In the genomic region with DNA sequence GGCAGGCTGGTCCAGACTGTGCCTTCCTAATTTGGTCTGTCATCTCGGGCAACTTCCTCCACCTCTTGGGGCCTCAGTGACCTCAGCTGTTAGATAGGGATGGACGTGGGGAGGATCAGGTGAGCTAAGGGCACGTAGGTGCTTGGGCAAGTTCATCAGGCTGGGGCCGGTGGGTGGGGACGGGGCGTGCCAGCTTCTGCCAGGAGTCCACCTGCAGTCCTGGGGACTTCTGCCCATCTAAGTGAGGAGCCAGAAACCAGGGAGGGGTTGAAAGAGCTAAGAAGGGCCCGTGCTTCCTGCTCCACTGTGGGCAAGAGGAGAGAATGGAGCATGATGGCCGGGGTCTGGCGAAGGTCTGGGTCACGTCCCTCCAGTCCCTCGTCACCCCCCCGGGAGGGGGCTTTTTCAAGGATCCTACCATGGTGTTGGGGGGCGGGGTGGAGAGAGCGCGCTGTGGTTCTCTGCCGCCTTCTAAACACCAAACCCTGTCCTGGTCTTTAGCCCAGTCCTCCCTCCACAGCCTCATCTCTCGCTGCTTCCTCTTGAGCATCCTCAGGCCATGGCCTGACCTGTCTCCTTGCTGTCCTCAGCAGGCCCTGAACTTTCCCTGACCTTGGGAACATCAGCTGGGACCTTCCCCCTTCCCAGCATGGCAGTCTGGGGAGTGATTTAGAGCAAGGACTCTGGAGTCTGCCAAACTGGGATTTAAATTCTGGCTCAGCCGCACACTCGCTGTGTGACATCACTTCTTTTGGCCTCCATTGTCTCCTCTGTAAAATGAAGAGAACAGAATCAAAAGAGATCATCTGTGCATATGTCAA, we compare ENCODE assay signal across 12 cellular contexts. TPM values are rescaled to one million over a fixed set of nuclear protein-coding genes. Genes with fewer than 3 reads are reported as not detected.
DNase-seq lines count a peak whose midpoint lies in the region; ATAC-seq and TF ChIP-seq lines count a peak whose summit lies in the region.
"Had no signal": no experiment of that assay in that cellular context is flagged by ENCODE, and none has a peak within 500 bp of the region (broad histone marks: within the 10 kb centered on the region; RNA-seq: fewer than 3 reads in every experiment).

No MANE protein-coding gene starts in this region.

- no peaks in the 10 kb centered on the region for H4K20me1 ChIP-seq in OCI-LY7 (ENCODE audit: insufficient read depth, low read length)

- POLR2A ChIA-PET in OCI-LY7 (lab: Charles Lee), result interaction anchor here (0.5 to 0.9 kb wide), 4 partner anchors 13 to 497 kb away, joined by 3 read pairs; no protein-coding TSS in a partner anchor

- peak overlapping the region; percentile 60; the same call in 1 of the 2 replicates for H3K4me2 ChIP-seq in OCI-LY7 (ENCODE audit: low read length)

- H3K79me2 ChIP-seq in OCI-LY7 (ENCODE audit: insufficient read depth, low read depth, low read length), result no peaks in the 10 kb centered on the region

- intact Hi-C loops in OCI-LY7 (cut with micrococcal nuclease; ENCODE audit: unreplicated experiment) (no loop called here), lower lobe of right lung (cut with DNase I) (no loop called here), spleen (cut with DNase I; ENCODE audit: low total_unique reads) (no loop called here)

- CTCF ChIA-PET in OCI-LY7 (lab: Charles Lee; ENCODE audit: unreplicated experiment), result no interaction called here

- H3K27me3 ChIP-seq in lower lobe of right lung (ENCODE audit: low read depth) (no peaks in the 10 kb centered on the region), spleen (replicated peaks in 1 of 7) (no peaks in the 10 kb centered on the region)

- H3K36me3 ChIP-seq in OCI-LY7 (ENCODE audit: insufficient read depth, low read length) (no peaks in the 10 kb centered on the region), lower lobe of right lung (peaks cover 4% of the 10 kb centered on the region), spleen (peaks cover 0 to 14% (median 0%) of the 10 kb centered on the region in 6 donors)

- H3K4me1 ChIP-seq in OCI-LY7 (ENCODE audit: insufficient read depth, low read length, poor library complexity, severe bottlenecking), result peaks cover 67% of the 10 kb centered on the region
- peaks cover 60% of the 10 kb centered on the region for H3K4me1 ChIP-seq in lower lobe of right lung
- H3K4me1 ChIP-seq in spleen, result peaks cover 8 to 58% (median 30%) of the 10 kb centered on the region in 6 donors

- no peak for ATAC-seq in lower lobe of right lung
- no peak for ATAC-seq in GM21381 (IDR thresholded peaks at IDR 0.05; ENCODE audit: unreplicated experiment)
- no peak for ATAC-seq in HG03521 (IDR thresholded peaks at IDR 0.05; ENCODE audit: unreplicated experiment)
- ATAC-seq: activated CD8-positive, alpha-beta memory T cell treated with anti-CD3 and anti-CD28 coated beads, Interleukin-2, amount 10 ng/mL, durations not matched to agents 7 days and 5 days had no signal

- TF ChIP-seq POLR2A in spleen (IDR thresholded peaks at IDR 0.05), result no peak

- TF ChIP-seq CTCF in OCI-LY7 (conservative IDR thresholded peaks at IDR 0.05; ENCODE audit: low read length), result no peak
- TF ChIP-seq CTCF in lower lobe of right lung (IDR thresholded peaks at IDR 0.05), result no peak
- no peak for TF ChIP-seq CTCF in spleen (IDR thresholded peaks at IDR 0.05 in 8 of 11, conservative IDR thresholded peaks at IDR 0.05 in 3 of 11)

- no peaks in the 10 kb centered on the region for H3K9me3 ChIP-seq in OCI-LY7 (ENCODE audit: low read length)
- H3K9me3 ChIP-seq in lower lobe of right lung, result no peaks in the 10 kb centered on the region
- no peaks in the 10 kb centered on the region for H3K9me3 ChIP-seq in spleen

- no peak overlapping the region for H2AFZ ChIP-seq in OCI-LY7 (ENCODE audit: low read length)

- H3K9me2 ChIP-seq in OCI-LY7 (ENCODE audit: insufficient read depth, low read length), result no peaks in the 10 kb centered on the region

- H3K27ac ChIP-seq in OCI-LY7 (ENCODE audit: low read depth, low read length, poor library complexity, severe bottlenecking) (peak overlapping the region; percentile 22), cingulate gyrus (ENCODE audit: low read depth, low read length) (peak overlapping the region; percentile 83), lower lobe of right lung (peak overlapping the region; percentile 90), spleen (peak overlapping the region in 7 of 8 donors; percentile 72 to 91 (median 82))

- no TSS peak for BruUV-seq in OCI-LY7 (replicated peaks; lab: Mats Ljungman, UMichigan)

- WGBS in spleen, 5 donors, result 78 to 85% (median 82%) methylated on average over 19 of the region's 19 CpGs

- H3K4me3 ChIP-seq in OCI-LY7 (ENCODE audit: low read depth, low read length, poor library complexity, severe bottlenecking), result no peak overlapping the region
- no peak overlapping the region for H3K4me3 ChIP-seq in lower lobe of right lung
- no peak overlapping the region for H3K4me3 ChIP-seq in spleen

- DNase-seq in OCI-LY7 (ENCODE audit: low spot score) (no peak), lower lobe of right lung (no peak), spleen (no peak), OCI-M1 (lab: John Stamatoyannopoulos, UW) (no peak), AG20443 (ENCODE audit: low spot score) (no peak)
- DNase-seq: activated CD8-positive, alpha-beta memory T cell treated with anti-CD3 and anti-CD28 coated beads, Interleukin-2, amount 10 ng/mL, durations not matched to agents 7 days and 5 days; activated naive CD4-positive, alpha-beta T cell treated with anti-CD3 and anti-CD28 coated beads, Interleukin-2, amount 50 U/mL, for 16 hours; foreskin melanocyte; islet precursor cell had no signal

RNA-seq across cellular contexts. Expression of gene SPNS2, which starts 21.6 kb away (rescaled TPM):
- total RNA-seq in OCI-LY7 (2014; rRNA removed; shearing (Covaris generic)), result 1.1 and 5.4 TPM in 2 replicates
- total RNA-seq in OCI-LY7 (2022) (1.6 TPM in 2 replicates), lower lobe of right lung (42.0 TPM), spleen (10 to 100 TPM; 19.6 to 53.5 (median 36.6) TPM)
- polyA plus RNA-seq in spleen, result 10 to 100 TPM in 2 of 3 donors, 1 to 10 TPM in 1; 8.1 to 20.4 (median 13.2) TPM

RNA-seq across cellular contexts. Expression of gene MYBBP1A, which starts 34.9 kb away (rescaled TPM):
- total RNA-seq in OCI-LY7 (2014; rRNA removed; shearing (Covaris generic)), result 137 and 142 TPM in 2 replicates
- total RNA-seq in OCI-LY7 (2022) (106 and 131 TPM in 2 replicates), lower lobe of right lung (38.8 TPM), spleen (10 to 100 TPM; 37.1 to 71.2 (median 54.4) TPM)
- polyA plus RNA-seq in spleen, result 10 to 100 TPM; 24.7 to 48.6 (median 35.5) TPM

RNA-seq across cellular contexts. Expression of gene GGT6, which starts 40.1 kb away (rescaled TPM):
- not detected in 2 replicates for total RNA-seq in OCI-LY7 (2014; rRNA removed; shearing (Covaris generic))
- not detected in 2 replicates for total RNA-seq in OCI-LY7 (2022)
- 3.7 TPM for total RNA-seq in lower lobe of right lung
- under 1 TPM in 1 of 7 donors, not detected in 6; 0.42 TPM for total RNA-seq in spleen
- polyA plus RNA-seq in spleen, result under 1 TPM in 1 of 3 donors, not detected in 2; 0.03 TPM
- total RNA-seq: activated CD8-positive, alpha-beta memory T cell treated with anti-CD3 and anti-CD28 coated beads, Interleukin-2, amount 10 ng/mL, durations not matched to agents 7 days and 5 days had no signal

Comparison
In these comparisons a context has a peak if more than half of its experiments do, and no peak if none do; other contexts are left out.
1. H3K27ac ChIP-seq: peak in every context shown above with its lines; median percentile 90 in lower lobe of right lung; 83 in cingulate gyrus; 82 in spleen; 22 in OCI-LY7.